Comparison of ENCODE assay signal across 13 cellular contexts in the genomic region with DNA sequence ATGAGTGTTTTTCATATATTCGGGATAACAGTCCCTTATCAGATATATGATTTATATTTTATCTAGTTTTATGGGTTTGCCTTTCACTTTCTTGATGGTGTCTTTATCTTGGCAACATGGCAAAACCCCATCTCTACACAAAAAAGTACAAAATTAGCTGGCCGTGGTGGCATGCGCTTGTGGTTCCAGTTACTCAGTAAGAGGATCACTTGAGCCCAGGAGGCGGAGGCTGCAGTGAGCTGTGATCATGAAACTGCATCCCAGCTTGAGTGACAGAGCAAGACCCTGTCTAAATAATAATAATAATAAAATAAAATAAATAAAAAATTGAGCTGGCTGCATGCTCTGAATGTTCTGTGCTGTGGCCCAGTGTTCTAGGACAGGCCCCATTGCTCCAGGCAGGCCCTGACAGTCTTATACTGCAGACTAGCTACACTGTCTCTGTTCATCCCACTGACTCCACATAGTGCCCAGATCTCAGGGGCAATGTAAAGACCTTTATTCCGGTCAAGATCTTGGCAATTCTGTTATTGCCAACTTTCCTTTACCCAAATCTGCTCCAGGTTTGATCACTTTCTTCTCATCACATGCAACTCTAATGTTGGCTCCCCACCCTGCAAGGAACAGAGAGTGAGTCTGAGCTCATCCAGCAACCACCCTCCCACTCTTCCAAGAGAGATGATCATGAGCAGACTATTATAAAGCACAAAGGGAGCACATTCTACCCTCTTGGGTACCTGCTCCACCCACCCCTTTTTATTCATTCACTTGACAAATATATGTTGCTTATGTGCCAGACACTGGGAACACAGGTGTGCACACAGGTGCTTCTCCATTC. TPM values are rescaled to one million over a fixed set of nuclear protein-coding genes. Genes with fewer than 3 reads are reported as not detected.
DNase-seq lines count a peak whose midpoint lies in the region; ATAC-seq and TF ChIP-seq lines count a peak whose summit lies in the region.
"Had no signal": no experiment of that assay in that cellular context is flagged by ENCODE, and none has a peak within 500 bp of the region (broad histone marks: within the 10 kb centered on the region; RNA-seq: fewer than 3 reads in every experiment).

No MANE protein-coding gene starts in this region.

- POLR2A ChIA-PET in CD8-positive, alpha-beta T cell (lab: Charles Lee), result interaction anchor here (0.7 to 3.7 kb wide), 10 partner anchors 9 to 214 kb away, joined by 3 to 33 read pairs (median 5); a partner anchor contains a TSS

- no peak for DNase-seq in CD8-positive, alpha-beta T cell
- no peak for DNase-seq in activated T-helper 2 cell treated with anti-CD3 and anti-CD28 coated beads, Interferon-gamma antibody, Interleukin-2, Interleukin-4, amounts not matched to agents 10 μg/mL and 5 μg/mL and 100 μg/mL, durations not matched to agents 14 hours and 24 hours and 36 hours (ENCODE audit: low spot score)
- no peak for DNase-seq in NCI-H524 treated with DMSO at 0.1 percent for 48 hours (lab: John Stamatoyannopoulos, UW)
- no peak for DNase-seq in NCI-H2029 (lab: John Stamatoyannopoulos, UW)
- DNase-seq in OCI-M1 (lab: John Stamatoyannopoulos, UW), result no peak
- DNase-seq: left ventricle myocardium inferior, NCI-H1930, NCI-H526 treated with DMSO at 0.1 percent for 48 hours, RPMI8226 had no signal

- H3K4me3 ChIP-seq in CD8-positive, alpha-beta T cell (ENCODE audit: low read depth, low read length), result no peak overlapping the region
- H3K4me3 ChIP-seq: left ventricle myocardium inferior had no signal

- no peak overlapping the region for H3K27ac ChIP-seq in CD8-positive, alpha-beta T cell (ENCODE audit: low read depth, low read length)
- H3K27ac ChIP-seq: C4-2B, left ventricle myocardium inferior had no signal

- CTCF ChIA-PET in CD8-positive, alpha-beta T cell (lab: Charles Lee), result interaction anchor here (0.8 to 10.5 kb wide), 28 partner anchors 9 to 425 kb away, joined by 3 to 123 read pairs (median 8); a partner anchor contains a TSS

- peaks cover 41% of the 10 kb centered on the region for H3K4me1 ChIP-seq in CD8-positive, alpha-beta T cell (ENCODE audit: insufficient read depth, low read length)

- H3K4me1 Mint-ChIP-seq in CD8-positive, alpha-beta T cell (ENCODE audit: low read depth), result peaks cover 43% of the 10 kb centered on the region
- peaks cover 32% of the 10 kb centered on the region for H3K4me1 Mint-ChIP-seq in activated T-helper 2 cell treated with anti-CD3 and anti-CD28 coated beads, Interferon-gamma antibody, Interleukin-2, Interleukin-4, amounts not matched to agents 10 μg/mL and 5 μg/mL and 100 μg/mL, durations not matched to agents 14 hours and 24 hours and 36 hours (ENCODE audit: low read depth)

- H3K27ac Mint-ChIP-seq in CD8-positive, alpha-beta T cell, result peak overlapping the region; percentile 49
- H3K27ac Mint-ChIP-seq in activated T-helper 2 cell treated with anti-CD3 and anti-CD28 coated beads, Interferon-gamma antibody, Interleukin-2, Interleukin-4, amounts not matched to agents 10 μg/mL and 5 μg/mL and 100 μg/mL, durations not matched to agents 14 hours and 24 hours and 36 hours, result no peak overlapping the region

- no peak for TF ChIP-seq CTCF in CD8-positive, alpha-beta T cell (IDR thresholded peaks at IDR 0.05)

- H3K27me3 ChIP-seq in CD8-positive, alpha-beta T cell (ENCODE audit: insufficient read depth, low read length), result no peaks in the 10 kb centered on the region

- no peaks in the 10 kb centered on the region for H3K9me3 ChIP-seq in CD8-positive, alpha-beta T cell (ENCODE audit: low read length)
- H3K9me3 ChIP-seq: left ventricle myocardium inferior had no signal

- intact Hi-C loops in CD8-positive, alpha-beta T cell (cut with DNase I, micrococcal nuclease), result loop anchor here (5.0 to 10.0 kb wide), 4 partner anchors 34 to 398 kb away; a partner anchor contains a TSS
- intact Hi-C loops in activated T-helper 2 cell treated with anti-CD3 and anti-CD28 coated beads, Interferon-gamma antibody, Interleukin-2, Interleukin-4, amounts not matched to agents 10 μg/mL and 5 μg/mL and 100 μg/mL, durations not matched to agents 14 hours and 24 hours and 36 hours (cut with micrococcal nuclease), result no loop called here

- no peaks in the 10 kb centered on the region for H3K9me3 Mint-ChIP-seq in CD8-positive, alpha-beta T cell
- no peaks in the 10 kb centered on the region for H3K9me3 Mint-ChIP-seq in activated T-helper 2 cell treated with anti-CD3 and anti-CD28 coated beads, Interferon-gamma antibody, Interleukin-2, Interleukin-4, amounts not matched to agents 10 μg/mL and 5 μg/mL and 100 μg/mL, durations not matched to agents 14 hours and 24 hours and 36 hours

- peaks cover 39% of the 10 kb centered on the region for H3K36me3 ChIP-seq in CD8-positive, alpha-beta T cell (ENCODE audit: insufficient read depth, low read length)

- no peak for ATAC-seq in CD8-positive, alpha-beta T cell
- ATAC-seq in SK-N-SH treated with all-trans-retinoic acid at 6 μM for 48 hours (peak; percentile 13), esophagus mucosa (peak; percentile 37)

- H3K36me3 Mint-ChIP-seq in CD8-positive, alpha-beta T cell, result peaks cover 59% of the 10 kb centered on the region
- peaks cover 44% of the 10 kb centered on the region for H3K36me3 Mint-ChIP-seq in activated T-helper 2 cell treated with anti-CD3 and anti-CD28 coated beads, Interferon-gamma antibody, Interleukin-2, Interleukin-4, amounts not matched to agents 10 μg/mL and 5 μg/mL and 100 μg/mL, durations not matched to agents 14 hours and 24 hours and 36 hours (ENCODE audit: low read depth)

- peak; percentile 15 for TF ChIP-seq POLR2A in GM18526 (IDR thresholded peaks at IDR 0.05; ENCODE audit: extremely low read depth, insufficient read length)

- no peak overlapping the region for H3K4me3 Mint-ChIP-seq in CD8-positive, alpha-beta T cell
- no peak overlapping the region for H3K4me3 Mint-ChIP-seq in activated T-helper 2 cell treated with anti-CD3 and anti-CD28 coated beads, Interferon-gamma antibody, Interleukin-2, Interleukin-4, amounts not matched to agents 10 μg/mL and 5 μg/mL and 100 μg/mL, durations not matched to agents 14 hours and 24 hours and 36 hours (ENCODE audit: low read depth)

- no peaks in the 10 kb centered on the region for H3K27me3 Mint-ChIP-seq in CD8-positive, alpha-beta T cell (ENCODE audit: low read depth)
- peaks cover under 1% of the 10 kb centered on the region for H3K27me3 Mint-ChIP-seq in activated T-helper 2 cell treated with anti-CD3 and anti-CD28 coated beads, Interferon-gamma antibody, Interleukin-2, Interleukin-4, amounts not matched to agents 10 μg/mL and 5 μg/mL and 100 μg/mL, durations not matched to agents 14 hours and 24 hours and 36 hours (ENCODE audit: low read depth)

TF ChIP-seq in SK-N-SH treated with all-trans-retinoic acid at 6 μM for 48 hours, 23 proteins besides CTCF, POLR2A, EP300 and RAD21 (continues in another document):
- TF ChIP-seq, protein P1, sequence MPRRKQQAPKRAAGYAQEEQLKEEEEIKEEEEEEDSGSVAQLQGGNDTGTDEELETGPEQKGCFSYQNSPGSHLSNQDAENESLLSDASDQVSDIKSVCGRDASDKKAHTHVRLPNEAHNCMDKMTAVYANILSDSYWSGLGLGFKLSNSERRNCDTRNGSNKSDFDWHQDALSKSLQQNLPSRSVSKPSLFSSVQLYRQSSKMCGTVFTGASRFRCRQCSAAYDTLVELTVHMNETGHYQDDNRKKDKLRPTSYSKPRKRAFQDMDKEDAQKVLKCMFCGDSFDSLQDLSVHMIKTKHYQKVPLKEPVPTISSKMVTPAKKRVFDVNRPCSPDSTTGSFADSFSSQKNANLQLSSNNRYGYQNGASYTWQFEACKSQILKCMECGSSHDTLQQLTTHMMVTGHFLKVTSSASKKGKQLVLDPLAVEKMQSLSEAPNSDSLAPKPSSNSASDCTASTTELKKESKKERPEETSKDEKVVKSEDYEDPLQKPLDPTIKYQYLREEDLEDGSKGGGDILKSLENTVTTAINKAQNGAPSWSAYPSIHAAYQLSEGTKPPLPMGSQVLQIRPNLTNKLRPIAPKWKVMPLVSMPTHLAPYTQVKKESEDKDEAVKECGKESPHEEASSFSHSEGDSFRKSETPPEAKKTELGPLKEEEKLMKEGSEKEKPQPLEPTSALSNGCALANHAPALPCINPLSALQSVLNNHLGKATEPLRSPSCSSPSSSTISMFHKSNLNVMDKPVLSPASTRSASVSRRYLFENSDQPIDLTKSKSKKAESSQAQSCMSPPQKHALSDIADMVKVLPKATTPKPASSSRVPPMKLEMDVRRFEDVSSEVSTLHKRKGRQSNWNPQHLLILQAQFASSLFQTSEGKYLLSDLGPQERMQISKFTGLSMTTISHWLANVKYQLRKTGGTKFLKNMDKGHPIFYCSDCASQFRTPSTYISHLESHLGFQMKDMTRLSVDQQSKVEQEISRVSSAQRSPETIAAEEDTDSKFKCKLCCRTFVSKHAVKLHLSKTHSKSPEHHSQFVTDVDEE (CRISPR knock-in tag; IDR thresholded peaks at IDR 0.05), result no peak
- TF ChIP-seq ZNF8 (CRISPR knock-in tag; IDR thresholded peaks at IDR 0.05) (no peak), GLIS3 (CRISPR knock-in tag; IDR thresholded peaks at IDR 0.05) (no peak), SNAI2 (CRISPR knock-in tag; IDR thresholded peaks at IDR 0.05) (no peak)
- TF ChIP-seq, protein P2, sequence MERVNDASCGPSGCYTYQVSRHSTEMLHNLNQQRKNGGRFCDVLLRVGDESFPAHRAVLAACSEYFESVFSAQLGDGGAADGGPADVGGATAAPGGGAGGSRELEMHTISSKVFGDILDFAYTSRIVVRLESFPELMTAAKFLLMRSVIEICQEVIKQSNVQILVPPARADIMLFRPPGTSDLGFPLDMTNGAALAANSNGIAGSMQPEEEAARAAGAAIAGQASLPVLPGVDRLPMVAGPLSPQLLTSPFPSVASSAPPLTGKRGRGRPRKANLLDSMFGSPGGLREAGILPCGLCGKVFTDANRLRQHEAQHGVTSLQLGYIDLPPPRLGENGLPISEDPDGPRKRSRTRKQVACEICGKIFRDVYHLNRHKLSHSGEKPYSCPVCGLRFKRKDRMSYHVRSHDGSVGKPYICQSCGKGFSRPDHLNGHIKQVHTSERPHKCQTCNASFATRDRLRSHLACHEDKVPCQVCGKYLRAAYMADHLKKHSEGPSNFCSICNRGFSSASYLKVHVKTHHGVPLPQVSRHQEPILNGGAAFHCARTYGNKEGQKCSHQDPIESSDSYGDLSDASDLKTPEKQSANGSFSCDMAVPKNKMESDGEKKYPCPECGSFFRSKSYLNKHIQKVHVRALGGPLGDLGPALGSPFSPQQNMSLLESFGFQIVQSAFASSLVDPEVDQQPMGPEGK (CRISPR knock-in tag; IDR thresholded peaks at IDR 0.05; ENCODE audit: borderline replicate concordance), result no peak

RNA-seq across cellular contexts. Expression of a gene that starts 8.8 kb away (rescaled TPM):
- total RNA-seq in CD8-positive, alpha-beta T cell, result 100 to 1,000 TPM; 748 to 798 TPM
- total RNA-seq in esophagus mucosa, result 681 TPM
- 3,975 and 4,013 TPM in 2 replicates for total RNA-seq in activated T-helper 2 cell treated with anti-CD3 and anti-CD28 coated beads, Interferon-gamma antibody, Interleukin-2, Interleukin-4, amounts not matched to agents 10 μg/mL and 5 μg/mL and 100 μg/mL, durations not matched to agents 14 hours and 24 hours and 36 hours
